13 cellular contexts compared by ENCODE assay signal in genomic region chr14:23181453-23181852, GRCh38. TPM values are rescaled to one million over a fixed set of nuclear protein-coding genes. Genes with fewer than 3 reads are reported as not detected.
DNase-seq lines count a peak whose midpoint lies in the region; ATAC-seq and TF ChIP-seq lines count a peak whose summit lies in the region.
"Had no signal": no experiment of that assay in that cellular context is flagged by ENCODE, and none has a peak within 500 bp of the region (broad histone marks: within the 10 kb centered on the region; RNA-seq: fewer than 3 reads in every experiment).

No MANE protein-coding gene starts in this region.

- H3K4me1 ChIP-seq in left ventricle myocardium inferior (peaks cover 32% of the 10 kb centered on the region), esophagus squamous epithelium (peaks cover 8 to 53% (median 10%) of the 10 kb centered on the region in 3 donors), urinary bladder (ENCODE audit: insufficient read depth) (peaks cover 1% of the 10 kb centered on the region)

- H3K9me3 Mint-ChIP-seq in nephron progenitor cell, result no peaks in the 10 kb centered on the region
- H3K9me3 Mint-ChIP-seq: activated T-helper 1 cell treated with anti-CD3 and anti-CD28 coated beads, Interleukin-12 subunit alpha, Interleukin-12 subunit beta, Interleukin-2, Interleukin-4 antibody, amounts not matched to agents 30 ng/mL and 10 ng/mL and 1 ng/mL, durations not matched to agents 14 hours and 24 hours and 36 hours had no signal

- peaks cover 9% of the 10 kb centered on the region for H3K27me3 Mint-ChIP-seq in nephron progenitor cell (ENCODE audit: low read depth, poor library complexity)

- H3K4me3 Mint-ChIP-seq in nephron progenitor cell, result no peak overlapping the region
- H3K4me3 Mint-ChIP-seq: activated CD4-positive, alpha-beta T cell treated with anti-CD3 and anti-CD28 coated beads for 36 hours; activated T-helper 1 cell treated with anti-CD3 and anti-CD28 coated beads, Interleukin-12 subunit alpha, Interleukin-12 subunit beta, Interleukin-2, Interleukin-4 antibody, amounts not matched to agents 30 ng/mL and 10 ng/mL and 1 ng/mL, durations not matched to agents 14 hours and 24 hours and 36 hours had no signal

- no peaks in the 10 kb centered on the region for H3K36me3 Mint-ChIP-seq in nephron progenitor cell (ENCODE audit: low read depth)

- ATAC-seq in GM18867 (IDR thresholded peaks at IDR 0.05; ENCODE audit: unreplicated experiment), result no peak
- ATAC-seq: activated CD4-positive, alpha-beta T cell treated with anti-CD3 and anti-CD28 coated beads for 36 hours had no signal

- WGBS in esophagus squamous epithelium, 2 donors, result 24 to 47% methylated on average over 3 of the region's 3 CpGs
- 30% methylated on average over 3 of the region's 3 CpGs for WGBS in urinary bladder

- H3K9me3 ChIP-seq in left ventricle myocardium inferior (replicated peaks) (no peaks in the 10 kb centered on the region), esophagus squamous epithelium (no peaks in the 10 kb centered on the region)

- H3K27ac Mint-ChIP-seq in nephron progenitor cell, result peak overlapping the region; percentile 27
- H3K27ac Mint-ChIP-seq: activated CD4-positive, alpha-beta T cell treated with anti-CD3 and anti-CD28 coated beads for 36 hours; activated T-helper 1 cell treated with anti-CD3 and anti-CD28 coated beads, Interleukin-12 subunit alpha, Interleukin-12 subunit beta, Interleukin-2, Interleukin-4 antibody, amounts not matched to agents 30 ng/mL and 10 ng/mL and 1 ng/mL, durations not matched to agents 14 hours and 24 hours and 36 hours had no signal

- intact Hi-C loops in left ventricle myocardium inferior (cut with micrococcal nuclease) (no loop called here), cardiac septum (cut with DNase I) (no loop called here), esophagus squamous epithelium (cut with DNase I) (loop anchor here (10.0 kb wide), 1 partner anchor 113 kb away; no protein-coding TSS in a partner anchor)

- TF ChIP-seq POLR2A in esophagus squamous epithelium (IDR thresholded peaks at IDR 0.05), result no peak

- H3K4me1 Mint-ChIP-seq in nephron progenitor cell, result peaks cover 30% of the 10 kb centered on the region
- H3K4me1 Mint-ChIP-seq: activated CD4-positive, alpha-beta T cell treated with anti-CD3 and anti-CD28 coated beads for 36 hours had no signal

- DNase-seq in left ventricle myocardium inferior (no peak), cardiac septum (ENCODE audit: low spot score) (no peak), esophagus squamous epithelium (lab: John Stamatoyannopoulos, UW) (no peak), nephron progenitor cell (no peak), NCI-H2081 treated with DMSO at 0.1 percent for 48 hours (lab: John Stamatoyannopoulos, UW) (no peak)
- no peak for DNase-seq in stimulated activated CD4-positive, alpha-beta T cell treated with anti-CD3 and anti-CD28 coated beads, Interleukin-12 subunit alpha, Interleukin-12 subunit beta, amount 100 ng/mL, for 4 hours
- DNase-seq: activated CD4-positive, alpha-beta T cell treated with anti-CD3 and anti-CD28 coated beads for 36 hours; DMS153; KG1 had no signal

- no peak for TF ChIP-seq CTCF in left ventricle myocardium inferior (IDR thresholded peaks at IDR 0.05; ENCODE audit: borderline replicate concordance)
- TF ChIP-seq CTCF in esophagus squamous epithelium (IDR thresholded peaks at IDR 0.05), result no peak
- no peak for TF ChIP-seq CTCF in nephron progenitor cell (IDR thresholded peaks at IDR 0.05)

- no peak overlapping the region for H3K27ac ChIP-seq in left ventricle myocardium inferior (replicated peaks)
- H3K27ac ChIP-seq in esophagus squamous epithelium, result peak overlapping the region in 2 of 4 donors; percentile 54 to 71
- no peak overlapping the region for H3K27ac ChIP-seq in urinary bladder (ENCODE audit: low read depth)

- H3K36me3 ChIP-seq in left ventricle myocardium inferior, result no peaks in the 10 kb centered on the region
- H3K36me3 ChIP-seq in esophagus squamous epithelium, result no peaks in the 10 kb centered on the region
- H3K36me3 ChIP-seq in urinary bladder (ENCODE audit: insufficient read depth), result no peaks in the 10 kb centered on the region

- peak overlapping the region; percentile 69 for H3K4me3 ChIP-seq in left ventricle myocardium inferior
- peak overlapping the region; percentile 3 to 72 (median 60) for H3K4me3 ChIP-seq in esophagus squamous epithelium
- H3K4me3 ChIP-seq in urinary bladder (ENCODE audit: low read depth, low read length), result peak overlapping the region; percentile 54

- peaks cover 31% of the 10 kb centered on the region for H3K27me3 ChIP-seq in left ventricle myocardium inferior (ENCODE audit: low read depth)
- H3K27me3 ChIP-seq in esophagus squamous epithelium, result peaks cover 0 to 15% (median 0%) of the 10 kb centered on the region in 4 donors

RNA-seq across cellular contexts. Expression of gene SLC7A8, which starts 2.0 kb away (rescaled TPM):
- total RNA-seq in left ventricle myocardium inferior (10.6 TPM), cardiac septum (4.4 TPM), esophagus squamous epithelium (10 to 100 TPM; 22.2 to 58.0 (median 39.8) TPM), urinary bladder (8.4 TPM)
- 35.5 TPM for polyA plus RNA-seq in urinary bladder
- total RNA-seq: activated T-helper 1 cell treated with anti-CD3 and anti-CD28 coated beads, Interleukin-12 subunit alpha, Interleukin-12 subunit beta, Interleukin-2, Interleukin-4 antibody, amounts not matched to agents 30 ng/mL and 10 ng/mL and 1 ng/mL, durations not matched to agents 14 hours and 24 hours and 36 hours had no signal

RNA-seq across cellular contexts. Expression of gene RNF212B, which starts 56.3 kb away (rescaled TPM):
- total RNA-seq in left ventricle myocardium inferior (not detected), cardiac septum (not detected), esophagus squamous epithelium (not detected), urinary bladder (not detected)
- 0.41 TPM for polyA plus RNA-seq in urinary bladder
- total RNA-seq: activated CD4-positive, alpha-beta T cell treated with anti-CD3 and anti-CD28 coated beads for 36 hours; activated T-helper 1 cell treated with anti-CD3 and anti-CD28 coated beads, Interleukin-12 subunit alpha, Interleukin-12 subunit beta, Interleukin-2, Interleukin-4 antibody, amounts not matched to agents 30 ng/mL and 10 ng/mL and 1 ng/mL, durations not matched to agents 14 hours and 24 hours and 36 hours; renal cortical epithelial cell had no signal
